In genomic region chr6:105588116-105588710, GRCh38 we compare ENCODE assay signal across 23 cellular contexts.
DNase-seq lines count a peak whose midpoint lies in the region; ATAC-seq lines count a peak whose summit lies in the region.
"Had no signal": no experiment of that assay in that cellular context is flagged by ENCODE, and none has a peak within 500 bp of the region (broad histone marks: within the 10 kb centered on the region; RNA-seq: fewer than 3 reads in every experiment).

No MANE protein-coding gene starts in this region.

- peaks cover 40% of the 10 kb centered on the region for H3K4me1 Mint-ChIP-seq in activated T-cell treated with anti-CD3 and anti-CD28 coated beads, Interleukin-2, amount 50 U/mL, for 24 hours (ENCODE audit: low read depth)
- peaks cover 60% of the 10 kb centered on the region for H3K4me1 Mint-ChIP-seq in activated T-helper 1 cell treated with anti-CD3 and anti-CD28 coated beads, Interleukin-12 subunit alpha, Interleukin-12 subunit beta, Interleukin-2, Interleukin-4 antibody, amounts not matched to agents 30 ng/mL and 10 ng/mL and 1 ng/mL, durations not matched to agents 14 hours and 24 hours and 36 hours (ENCODE audit: low read depth)

- H3K36me3 Mint-ChIP-seq in activated T-cell treated with anti-CD3 and anti-CD28 coated beads, Interleukin-2, amount 50 U/mL, for 24 hours (ENCODE audit: low read depth) = no peaks in the 10 kb centered on the region
- H3K36me3 Mint-ChIP-seq in activated T-helper 1 cell treated with anti-CD3 and anti-CD28 coated beads, Interleukin-12 subunit alpha, Interleukin-12 subunit beta, Interleukin-2, Interleukin-4 antibody, amounts not matched to agents 30 ng/mL and 10 ng/mL and 1 ng/mL, durations not matched to agents 14 hours and 24 hours and 36 hours (ENCODE audit: low read depth) = peaks cover 12% of the 10 kb centered on the region

- intact Hi-C loops in activated T-helper 1 cell treated with anti-CD3 and anti-CD28 coated beads, Interleukin-12 subunit alpha, Interleukin-12 subunit beta, Interleukin-2, Interleukin-4 antibody, amounts not matched to agents 30 ng/mL and 10 ng/mL and 1 ng/mL, durations not matched to agents 14 hours and 24 hours and 36 hours (cut with micrococcal nuclease) = no loop called here

- peaks cover 14% of the 10 kb centered on the region for H3K4me1 ChIP-seq in neuron (ENCODE audit: insufficient read depth, low read length)
- H3K4me1 ChIP-seq: SJCRH30, tibial nerve had no signal

- H3K4me3 ChIP-seq in Jurkat, Clone E6-1 (ENCODE audit: low read length) = peak overlapping the region; percentile 34
- H3K4me3 ChIP-seq in neuron (ENCODE audit: low read length) = no peak overlapping the region
- H3K4me3 ChIP-seq: GM12878, PC-9, SJCRH30, tibial nerve had no signal

- no peak for DNase-seq in activated T-cell treated with anti-CD3 and anti-CD28 coated beads, Interleukin-2, amount 50 U/mL, for 24 hours
- no peak for DNase-seq in activated T-cell treated with anti-CD3 and anti-CD28 coated beads, Interleukin-2, amount 50 U/mL, for 1 hour
- peak; percentile 20 for DNase-seq in Jurkat, Clone E6-1 (ENCODE audit: low read depth, low spot score)
- DNase-seq in activated T-helper 1 cell treated with anti-CD3 and anti-CD28 coated beads, Interleukin-12 subunit alpha, Interleukin-12 subunit beta, Interleukin-2, Interleukin-4 antibody, amounts not matched to agents 30 ng/mL and 10 ng/mL and 1 ng/mL, durations not matched to agents 14 hours and 24 hours and 36 hours (ENCODE audit: low spot score) = no peak
- DNase-seq in stimulated activated CD4-positive, alpha-beta T cell treated with anti-CD3 and anti-CD28 coated beads, Interleukin-4, amount 100 ng/mL, for 1 hour = no peak
- DNase-seq in stimulated activated CD4-positive, alpha-beta T cell treated with anti-CD3 and anti-CD28 coated beads, Interleukin-1b, Interleukin-23, amount 100 ng/mL, for 48 hours = no peak
- DNase-seq: activated CD8-positive, alpha-beta memory T cell treated with anti-CD3 and anti-CD28 coated beads, Interleukin-2, amount 50 U/mL, for 48 hours; DMS53; effector CD4-positive, alpha-beta T cell; KG1; NCI-H1048; NCI-H187 treated with DMSO at 0.1 percent for 48 hours; NCI-H2227 treated with DMSO at 0.1 percent for 48 hours; NCI-H774; SJCRH30; stimulated activated naive CD4-positive, alpha-beta T cell treated with Interleukin-2 at 50 U/mL for 16 hours had no signal

- no peaks in the 10 kb centered on the region for H3K27me3 Mint-ChIP-seq in activated T-cell treated with anti-CD3 and anti-CD28 coated beads, Interleukin-2, amount 50 U/mL, for 24 hours
- peaks cover 3% of the 10 kb centered on the region for H3K27me3 Mint-ChIP-seq in activated T-helper 1 cell treated with anti-CD3 and anti-CD28 coated beads, Interleukin-12 subunit alpha, Interleukin-12 subunit beta, Interleukin-2, Interleukin-4 antibody, amounts not matched to agents 30 ng/mL and 10 ng/mL and 1 ng/mL, durations not matched to agents 14 hours and 24 hours and 36 hours (ENCODE audit: insufficient read depth)

- peak overlapping the region; percentile 32 for H3K4me3 Mint-ChIP-seq in activated T-cell treated with anti-CD3 and anti-CD28 coated beads, Interleukin-2, amount 50 U/mL, for 24 hours
- peak overlapping the region; percentile 37 for H3K4me3 Mint-ChIP-seq in activated T-helper 1 cell treated with anti-CD3 and anti-CD28 coated beads, Interleukin-12 subunit alpha, Interleukin-12 subunit beta, Interleukin-2, Interleukin-4 antibody, amounts not matched to agents 30 ng/mL and 10 ng/mL and 1 ng/mL, durations not matched to agents 14 hours and 24 hours and 36 hours
- H3K4me3 Mint-ChIP-seq: nephron had no signal

- H3K9me3 ChIP-seq in neuron (ENCODE audit: low read length) = no peaks in the 10 kb centered on the region
- H3K9me3 ChIP-seq: SJCRH30, tibial nerve had no signal

- no peak for ATAC-seq in HG03442 (IDR thresholded peaks at IDR 0.05; ENCODE audit: unreplicated experiment)
- ATAC-seq: activated CD4-positive, CD25-positive, alpha-beta regulatory T cell treated with anti-CD3 and anti-CD28 coated beads, Interleukin-2, amount 50 U/mL, for 24 hours; GM12878 had no signal

- H3K36me3 ChIP-seq in neuron (ENCODE audit: insufficient read depth, low read length) = no peaks in the 10 kb centered on the region
- H3K36me3 ChIP-seq: SJCRH30, tibial nerve had no signal

- no peak overlapping the region for H3K27ac Mint-ChIP-seq in activated T-cell treated with anti-CD3 and anti-CD28 coated beads, Interleukin-2, amount 50 U/mL, for 24 hours
- peak overlapping the region; percentile 41 for H3K27ac Mint-ChIP-seq in activated T-helper 1 cell treated with anti-CD3 and anti-CD28 coated beads, Interleukin-12 subunit alpha, Interleukin-12 subunit beta, Interleukin-2, Interleukin-4 antibody, amounts not matched to agents 30 ng/mL and 10 ng/mL and 1 ng/mL, durations not matched to agents 14 hours and 24 hours and 36 hours
- H3K27ac Mint-ChIP-seq: nephron had no signal

- H3K9me3 Mint-ChIP-seq in activated T-cell treated with anti-CD3 and anti-CD28 coated beads, Interleukin-2, amount 50 U/mL, for 24 hours = no peaks in the 10 kb centered on the region
- no peaks in the 10 kb centered on the region for H3K9me3 Mint-ChIP-seq in activated T-helper 1 cell treated with anti-CD3 and anti-CD28 coated beads, Interleukin-12 subunit alpha, Interleukin-12 subunit beta, Interleukin-2, Interleukin-4 antibody, amounts not matched to agents 30 ng/mL and 10 ng/mL and 1 ng/mL, durations not matched to agents 14 hours and 24 hours and 36 hours
- H3K9me3 Mint-ChIP-seq: nephron had no signal

- H2AFZ ChIP-seq in neuron (ENCODE audit: low read depth, low read length) = peak overlapping the region; percentile 68
- H2AFZ ChIP-seq: PC-9 had no signal

- no peaks in the 10 kb centered on the region for H3K27me3 ChIP-seq in neuron (ENCODE audit: insufficient read depth, low read length)
- H3K27me3 ChIP-seq: SJCRH30, tibial nerve had no signal
